Comparison of ENCODE assay signal across 13 cellular contexts in the genomic region with DNA sequence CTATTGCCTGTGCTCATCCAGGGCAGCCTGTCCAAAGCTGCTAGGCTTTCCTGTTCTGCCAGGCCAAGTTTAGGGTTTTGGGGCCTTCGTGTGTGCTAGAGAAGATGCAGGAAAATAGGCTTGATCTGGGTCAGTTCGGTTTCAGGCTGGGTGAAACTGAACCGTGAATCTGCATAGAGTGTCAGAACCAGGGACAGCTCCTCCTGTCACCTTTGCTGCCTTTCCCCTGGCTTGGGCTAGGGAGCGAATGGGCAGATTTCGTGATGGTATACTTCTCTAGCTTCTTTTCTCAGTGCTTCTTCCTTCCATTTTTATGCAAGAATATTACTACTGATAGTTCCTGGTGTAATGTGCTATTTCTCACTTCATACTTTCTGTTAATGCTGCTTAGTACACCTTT. TPM values are rescaled to one million over a fixed set of nuclear protein-coding genes. Genes with fewer than 3 reads are reported as not detected.
DNase-seq lines count a peak whose midpoint lies in the region; ATAC-seq, FAIRE-seq and TF ChIP-seq lines count a peak whose summit lies in the region.
"Had no signal": no experiment of that assay in that cellular context is flagged by ENCODE, and none has a peak within 500 bp of the region (broad histone marks: within the 10 kb centered on the region; RNA-seq: fewer than 3 reads in every experiment).

No MANE protein-coding gene starts in this region.

- CTCF ChIA-PET in H1 (lab: Charles Lee; ENCODE audit: partially characterized antibody) (interaction anchor here (0.7 to 1.2 kb wide), 3 partner anchors 11 to 19 kb away, joined by 3 to 4 read pairs (median 3); no protein-coding TSS in a partner anchor), T-cell (lab: Charles Lee) (interaction anchor here in 1 of 2 donors (0.6 kb wide), 1 partner anchor 34 kb away, joined by 3 read pairs; no protein-coding TSS in a partner anchor)

- H3K9ac ChIP-seq in GM23248, result no peak overlapping the region
- H3K9ac ChIP-seq in H1 (replicated peaks in 1 of 4; ENCODE audit: extremely low read depth in 1 of 4, low read depth in 3 of 4, low read length in 3 of 4), result no peak overlapping the region

- H3K4ac ChIP-seq in H1 (replicated peaks; ENCODE audit: insufficient read length, low read depth, low read length), result no peak overlapping the region

- 15 to 17% methylated on average over 5 of the region's 5 CpGs for WGBS in GM23248 (ENCODE audit: low coverage in 1 of 2, low lambda C conversion rate in 2 of 2, missing lambda C conversion rate in 2 of 2), 2 experiments
- 53% methylated on average over 5 of the region's 5 CpGs; no CpG with 5 or more reads in 1 of the 2 experiments for WGBS in H1 (ENCODE audit: extremely low coverage in 1 of 2, insufficient coverage in 1 of 2, insufficient read length in 1 of 2, insufficient replicate concordance in 2 of 2, low coverage in 1 of 2, low lambda C conversion rate in 2 of 2, missing lambda C conversion rate in 1 of 2), 2 experiments

- no peak for TF ChIP-seq CTCF in H1 (IDR thresholded peaks at IDR 0.05; ENCODE audit: control extremely low read depth in 1 of 3, insufficient read depth in 1 of 3, low read depth in 1 of 3, low read length in 3 of 3)

- TF ChIP-seq EP300 in H1 (IDR thresholded peaks at IDR 0.05; ENCODE audit: borderline replicate concordance in 1 of 2, low read depth in 2 of 2, low read length in 2 of 2), result no peak

- no peak overlapping the region for H3K23ac ChIP-seq in H1 (ENCODE audit: insufficient read length)

- H3K79me2 ChIP-seq in GM23248 (ENCODE audit: insufficient read depth), result no peaks in the 10 kb centered on the region
- no peaks in the 10 kb centered on the region for H3K79me2 ChIP-seq in H1 (ENCODE audit: control insufficient read depth in 1 of 2, insufficient read depth in 2 of 2, low read length in 2 of 2)

- H3K27ac Mint-ChIP-seq in T-cell, result no peak overlapping the region
- H3K27ac Mint-ChIP-seq: CD8-positive, alpha-beta T cell had no signal

- no peak overlapping the region for H2BK5ac ChIP-seq in H1 (ENCODE audit: low read depth, low read length)

- no peak for TF ChIP-seq POLR2A in H1 (IDR thresholded peaks at IDR 0.05; ENCODE audit: control extremely low read depth in 1 of 2, low read depth in 2 of 2, low read length in 2 of 2)

- H3K4me3 ChIP-seq in GM23248, result no peak overlapping the region
- H3K4me3 ChIP-seq in H1 (ENCODE audit: extremely low read depth in 1 of 4, insufficient read depth in 2 of 4, low read depth in 3 of 4, low read length in 4 of 4), result no peak overlapping the region
- H3K4me3 ChIP-seq: lower lobe of right lung, spleen, thoracic aorta had no signal

- H2BK12ac ChIP-seq in H1 (ENCODE audit: low read depth, low read length), result no peak overlapping the region

- no peak for TF ChIP-seq RAD21 in H1 (IDR thresholded peaks at IDR 0.05 in 1 of 2, conservative IDR thresholded peaks at IDR 0.05 in 1 of 2; ENCODE audit: low read depth in 2 of 2, low read length in 2 of 2)

- peaks cover 2 to 5% (median 4%) of the 10 kb centered on the region in 3 donors for H3K4me1 Mint-ChIP-seq in T-cell

- no peak overlapping the region for H2AFZ ChIP-seq in GM23248
- H2AFZ ChIP-seq in H1 (ENCODE audit: low read length), result no peak overlapping the region

- FAIRE-seq in H1 (lab: Jason Lieb, UNC), result peak; percentile 55
- no peak for FAIRE-seq in HTR-8/SVneo (lab: Jason Lieb, UNC)

- H3K27me3 ChIP-seq in GM23248 (replicated peaks; ENCODE audit: insufficient read depth), result no peaks in the 10 kb centered on the region
- no peaks in the 10 kb centered on the region for H3K27me3 ChIP-seq in H1 (replicated peaks in 1 of 4; ENCODE audit: control insufficient read depth in 3 of 4, extremely low read depth in 1 of 4, insufficient read depth in 3 of 4, low read length in 3 of 4)
- H3K27me3 ChIP-seq: spleen had no signal

- H2BK20ac ChIP-seq in H1 (ENCODE audit: low read length), result no peak overlapping the region

- H3K9me2 ChIP-seq in GM23248 (ENCODE audit: insufficient read depth), result no peaks in the 10 kb centered on the region

- H3K36me3 Mint-ChIP-seq in T-cell, result no peaks in the 10 kb centered on the region
- H3K36me3 Mint-ChIP-seq: CD8-positive, alpha-beta T cell had no signal

- H3K36me3 ChIP-seq in GM23248 (ENCODE audit: low read depth) (no peaks in the 10 kb centered on the region), H1 (ENCODE audit: control insufficient read depth in 2 of 4, insufficient read depth in 4 of 4, low read length in 3 of 4) (no peaks in the 10 kb centered on the region)
- H3K36me3 ChIP-seq: lower lobe of right lung, spleen, thoracic aorta had no signal

- no peak overlapping the region for H4K5ac ChIP-seq in H1 (ENCODE audit: insufficient read length, low read depth, low read length)

- in situ Hi-C loops in GM23248 (cut with MboI), result no loop called here

- no peak overlapping the region for H3K4me2 ChIP-seq in GM23248 (ENCODE audit: unreplicated experiment)
- H3K4me2 ChIP-seq in H1 (ENCODE audit: insufficient read depth in 1 of 2, low read depth in 2 of 2, low read length in 2 of 2), result no peak overlapping the region

- H3K4me3 Mint-ChIP-seq in T-cell, result no peak overlapping the region
- H3K4me3 Mint-ChIP-seq: CD8-positive, alpha-beta T cell had no signal

- no peaks in the 10 kb centered on the region for H3F3A ChIP-seq in GM23248 (ENCODE audit: insufficient read depth)

- peak; percentile 49 for DNase-seq in GM23248
- peak; percentile 22 for DNase-seq in OCI-M1 (lab: John Stamatoyannopoulos, UW)
- peak in 1 of 2 experiments; percentile 62 for DNase-seq in H1 (ENCODE audit: low read depth in 1 of 2, low spot score in 2 of 2)
- DNase-seq in myocyte (ENCODE audit: low read depth), result peak; percentile 50
- DNase-seq in HTR-8/SVneo (ENCODE audit: insufficient read length, low spot score), result no peak
- DNase-seq in T-cell, result no peak
- DNase-seq: CD8-positive, alpha-beta T cell; lower lobe of right lung; NCI-H226; spleen had no signal

- H3K27ac ChIP-seq in GM23248 (no peak overlapping the region), H1 (ENCODE audit: low read depth, low read length) (no peak overlapping the region)
- H3K27ac ChIP-seq: lower lobe of right lung, spleen, thoracic aorta had no signal

- H4K91ac ChIP-seq in H1 (replicated peaks; ENCODE audit: insufficient read length, low read length), result no peak overlapping the region

- peaks cover 0 to 1% of the 10 kb centered on the region in 2 donors for H3K27me3 Mint-ChIP-seq in T-cell

- H3K4me1 ChIP-seq in GM23248 (ENCODE audit: insufficient read depth) (no peaks in the 10 kb centered on the region), H1 (replicated peaks in 1 of 4; ENCODE audit: control insufficient read depth in 3 of 4, insufficient read depth in 4 of 4, low read length in 3 of 4) (no peaks in the 10 kb centered on the region)
- H3K4me1 ChIP-seq: lower lobe of right lung, spleen had no signal

- H2AK5ac ChIP-seq in H1 (ENCODE audit: low read depth, low read length), result no peak overlapping the region

- POLR2A ChIA-PET in H1 (lab: Charles Lee; ENCODE audit: partially characterized antibody), result interaction anchor here (0.6 to 1.2 kb wide), 4 partner anchors 21 to 359 kb away, joined by 3 read pairs; no protein-coding TSS in a partner anchor
- POLR2A ChIA-PET in T-cell (lab: Charles Lee), result no interaction called here

- H3K9me3 Mint-ChIP-seq in T-cell, result no peaks in the 10 kb centered on the region
- H3K9me3 Mint-ChIP-seq: CD8-positive, alpha-beta T cell had no signal

- H3K56ac ChIP-seq in H1 (replicated peaks; ENCODE audit: insufficient read length, low read depth, low read length), result no peak overlapping the region

- ATAC-seq in T-cell (replicated peaks in 1 of 4), result no peak
- no peak for ATAC-seq in HG03571 (IDR thresholded peaks at IDR 0.05; ENCODE audit: unreplicated experiment)
- ATAC-seq: CD8-positive, alpha-beta T cell; lower lobe of right lung; Panc1 had no signal

- no peak overlapping the region for H3K18ac ChIP-seq in H1 (ENCODE audit: extremely low read depth, low read length)

- no peak overlapping the region for H2BK120ac ChIP-seq in H1 (replicated peaks; ENCODE audit: low read depth, low read length)

- H3K9me3 ChIP-seq in GM23248 (ENCODE audit: low read depth), result no peaks in the 10 kb centered on the region
- no peaks in the 10 kb centered on the region for H3K9me3 ChIP-seq in H1 (ENCODE audit: insufficient read depth in 2 of 2, low read depth in 1 of 2, low read length in 1 of 2)
- H3K9me3 ChIP-seq: lower lobe of right lung, spleen, thoracic aorta had no signal

- no peak overlapping the region for H2BK15ac ChIP-seq in H1 (ENCODE audit: low read length)

- H3K14ac ChIP-seq in H1 (ENCODE audit: insufficient read length), result no peak overlapping the region

- H4K8ac ChIP-seq in H1 (ENCODE audit: extremely low read depth, insufficient read depth, low read length), result no peak overlapping the region

- H4K20me1 ChIP-seq in GM23248 (ENCODE audit: insufficient read depth) (no peaks in the 10 kb centered on the region), H1 (replicated peaks in 1 of 2; ENCODE audit: control insufficient read depth in 1 of 2, insufficient read depth in 2 of 2, low read length in 2 of 2) (peaks cover 0 to 1% of the 10 kb centered on the region in 2 experiments)

- H3K23me2 ChIP-seq in H1 (ENCODE audit: low read depth, low read length), result no peaks in the 10 kb centered on the region

- H3K79me1 ChIP-seq in H1 (ENCODE audit: low read depth, low read length), result no peaks in the 10 kb centered on the region

RNA-seq across cellular contexts. Expression of gene AGO1, which starts 6.0 kb away (rescaled TPM):
- total RNA-seq in GM23248 (2014; rRNA removed; shearing (Covaris generic)), result 11.0 and 13.8 TPM in 2 replicates
- polyA plus RNA-seq in GM23248 (2016; fragmentation: Nextera tagmentation; extraction: Ambion mirVana), result 5.5 and 6.1 TPM in 2 replicates
- total RNA-seq in H1 (2021; fragmentation: NEBNext Ultra II Directional; extraction: Animal tissue kit (Norgen Biotek cat#: 25700)), result 71.2 and 73.7 TPM in 2 replicates
- polyA plus RNA-seq in H1 (2011; rRNA removed), result 15.1 and 18.0 TPM in 2 replicates
- 15.7 TPM for polyA plus RNA-seq in H1 (2011; cell fraction: cytosol; rRNA removed)
- 31.2 TPM for polyA plus RNA-seq in H1 (2011; cell fraction: nucleus; rRNA removed)
- polyA plus RNA-seq in H1 (2012, experiment 1 of 2), result 15.6 to 21.9 TPM (median 20.5 TPM) in 4 replicates
- polyA plus RNA-seq in H1 (2012, experiment 2 of 2), result 3.6 TPM
- 17.0 TPM for polyA plus RNA-seq in H1 (2013, experiment 1 of 2)
- polyA plus RNA-seq in H1 (2013, experiment 2 of 2), result 16.4 TPM
- 105 and 117 TPM in 2 replicates for polyA minus RNA-seq in H1 (2011; rRNA and poly(A)+ RNA removed)
- 49.0 TPM for polyA minus RNA-seq in H1 (2011; cell fraction: cytosol; rRNA and poly(A)+ RNA removed)
- polyA minus RNA-seq in H1 (2011; cell fraction: nucleus; rRNA and poly(A)+ RNA removed), result 35.3 TPM
- total RNA-seq in myocyte, result 7.3 and 9.6 TPM in 2 replicates
- 12.1 TPM for polyA plus RNA-seq in myocyte (2012)
- total RNA-seq in T-cell, result 10 to 100 TPM; 21.8 to 28.7 (median 26.0) TPM

RNA-seq across cellular contexts. Expression of gene AGO3, which starts 53.9 kb away (rescaled TPM):
- 7.9 and 26.7 TPM in 2 replicates for total RNA-seq in GM23248 (2014; rRNA removed; shearing (Covaris generic))
- polyA plus RNA-seq in GM23248 (2016; fragmentation: Nextera tagmentation; extraction: Ambion mirVana) (14.2 and 14.8 TPM in 2 replicates), H1 (2011; rRNA removed) (10.3 and 10.7 TPM in 2 replicates)
- total RNA-seq in H1 (2021; fragmentation: NEBNext Ultra II Directional; extraction: Animal tissue kit (Norgen Biotek cat#: 25700)), result 26.4 and 26.6 TPM in 2 replicates
- 12.6 TPM for polyA plus RNA-seq in H1 (2011; cell fraction: cytosol; rRNA removed)
- polyA plus RNA-seq in H1 (2011; cell fraction: nucleus; rRNA removed), result 23.9 TPM
- 13.1 to 17.6 TPM (median 15.7 TPM) in 4 replicates for polyA plus RNA-seq in H1 (2012, experiment 1 of 2)
- polyA plus RNA-seq in H1 (2012, experiment 2 of 2), result 8.8 TPM
- polyA plus RNA-seq in H1 (2013, experiment 1 of 2), result 9.8 TPM
- polyA plus RNA-seq in H1 (2013, experiment 2 of 2), result 10.5 TPM
- 64.5 and 88.1 TPM in 2 replicates for polyA minus RNA-seq in H1 (2011; rRNA and poly(A)+ RNA removed)
- 19.2 TPM for polyA minus RNA-seq in H1 (2011; cell fraction: cytosol; rRNA and poly(A)+ RNA removed)
- 55.0 TPM for polyA minus RNA-seq in H1 (2011; cell fraction: nucleus; rRNA and poly(A)+ RNA removed)
- total RNA-seq in myocyte (12.8 and 17.1 TPM in 2 replicates), T-cell (10 to 100 TPM; 33.4 to 44.0 (median 37.5) TPM)
- polyA plus RNA-seq in myocyte (2012), result 7.6 TPM

Comparison
In these comparisons a context has a peak if more than half of its experiments do, and no peak if none do; other contexts are left out.
1. DNase-seq: peak in GM23248 (single experiment), OCI-M1 (single experiment) and myocyte (single experiment); none in HTR-8/SVneo (single experiment) and T-cell (0 of 34).